In genomic region chr7:138713191-138713590, GRCh38 we compare ENCODE assay signal across 29 cellular contexts. TPM values are rescaled to one million over a fixed set of nuclear protein-coding genes. Genes with fewer than 3 reads are reported as not detected.
"Had no signal": no experiment of that assay in that cellular context is flagged by ENCODE, and none has a peak within 500 bp of the region (broad histone marks: within the 10 kb centered on the region; RNA-seq: fewer than 3 reads in every experiment).

No MANE protein-coding gene starts in this region.

- H3K4me3 ChIP-seq: heart left ventricle, lung, neural progenitor cell, ovary, right atrium auricular region, sigmoid colon, skin epidermis, suprapubic skin, thyroid gland, upper lobe of left lung, uterus had no signal

- H3K9me3 Mint-ChIP-seq: natural killer cell treated with Interleukin-12 subunit alpha and Interleukin-12 subunit beta and Interleukin-15 and Interleukin-18, amount 100 ng/mL, for 72 hours; neural progenitor cell had no signal

- H3K36me3 ChIP-seq: heart left ventricle, neural progenitor cell, ovary, right atrium auricular region, sigmoid colon, suprapubic skin, thyroid gland, upper lobe of left lung, uterus had no signal

- H3K4me1 ChIP-seq: heart left ventricle, neural progenitor cell, right atrium auricular region, sigmoid colon, suprapubic skin, thyroid gland, upper lobe of left lung, uterus had no signal

- H3K27me3 ChIP-seq: heart left ventricle, neural progenitor cell, ovary, right atrium auricular region, sigmoid colon, suprapubic skin, thyroid gland, upper lobe of left lung, uterus had no signal

- H2AFZ ChIP-seq: neural progenitor cell had no signal

- H3K27ac Mint-ChIP-seq: natural killer cell treated with Interleukin-12 subunit alpha and Interleukin-12 subunit beta and Interleukin-15 and Interleukin-18, amount 100 ng/mL, for 72 hours; neural progenitor cell had no signal

- H3K4me3 Mint-ChIP-seq: natural killer cell treated with Interleukin-12 subunit alpha and Interleukin-12 subunit beta and Interleukin-15 and Interleukin-18, amount 100 ng/mL, for 72 hours; neural progenitor cell had no signal

- H3K27ac ChIP-seq: heart left ventricle, neural progenitor cell, ovary, right atrium auricular region, sigmoid colon, skin epidermis, suprapubic skin, thyroid gland, upper lobe of left lung, uterus had no signal

- H3K4me2 ChIP-seq: neural progenitor cell had no signal

- H3K36me3 Mint-ChIP-seq: natural killer cell treated with Interleukin-12 subunit alpha and Interleukin-12 subunit beta and Interleukin-15 and Interleukin-18, amount 100 ng/mL, for 72 hours; neural progenitor cell had no signal

- DNase-seq: effector memory CD4-positive, alpha-beta T cell; heart left ventricle; hippocampal formation; left colon; left ventricle myocardium superior; mesenchymal stem cell; midbrain; nucleus accumbens; ovary; sigmoid colon; stimulated activated CD4-positive, alpha-beta T cell treated with anti-CD3 and anti-CD28 coated beads, Interleukin-12 subunit alpha, Interleukin-12 subunit beta, amount 100 ng/mL, for 4 hours; stimulated activated CD4-positive, alpha-beta T cell treated with anti-CD3 and anti-CD28 coated beads, Interleukin-2, amount 100 ng/mL, for 48 hours; stimulated activated naive CD8-positive, alpha-beta T cell treated with anti-CD3 and anti-CD28 coated beads, Interleukin-15, Interleukin-2, amounts not matched to agents 100 U/mL and 50 U/mL, for 24 hours; thyroid gland; uterus had no signal

- FAIRE-seq: endometrium, frontal cortex had no signal

- H3K9me3 ChIP-seq: heart left ventricle, ovary, right atrium auricular region, sigmoid colon, suprapubic skin, thyroid gland, upper lobe of left lung, uterus had no signal

- H3K9ac ChIP-seq: neural progenitor cell had no signal

RNA-seq across cellular contexts. Expression of gene SVOPL, which starts 12.0 kb away (rescaled TPM):
- total RNA-seq: esophagus mucosa; fibroblast of lung; glomerular endothelial cell; kidney epithelial cell; left ventricle myocardium superior; natural killer cell treated with Interleukin-12 subunit alpha and Interleukin-12 subunit beta and Interleukin-15 and Interleukin-18, amount 100 ng/mL, for 72 hours; posterior vena cava; right atrium auricular region; sigmoid colon had no signal
- polyA plus RNA-seq: fibroblast of lung, heart left ventricle had no signal
